ENCODE assay signal across 8 cellular contexts in the genomic region with DNA sequence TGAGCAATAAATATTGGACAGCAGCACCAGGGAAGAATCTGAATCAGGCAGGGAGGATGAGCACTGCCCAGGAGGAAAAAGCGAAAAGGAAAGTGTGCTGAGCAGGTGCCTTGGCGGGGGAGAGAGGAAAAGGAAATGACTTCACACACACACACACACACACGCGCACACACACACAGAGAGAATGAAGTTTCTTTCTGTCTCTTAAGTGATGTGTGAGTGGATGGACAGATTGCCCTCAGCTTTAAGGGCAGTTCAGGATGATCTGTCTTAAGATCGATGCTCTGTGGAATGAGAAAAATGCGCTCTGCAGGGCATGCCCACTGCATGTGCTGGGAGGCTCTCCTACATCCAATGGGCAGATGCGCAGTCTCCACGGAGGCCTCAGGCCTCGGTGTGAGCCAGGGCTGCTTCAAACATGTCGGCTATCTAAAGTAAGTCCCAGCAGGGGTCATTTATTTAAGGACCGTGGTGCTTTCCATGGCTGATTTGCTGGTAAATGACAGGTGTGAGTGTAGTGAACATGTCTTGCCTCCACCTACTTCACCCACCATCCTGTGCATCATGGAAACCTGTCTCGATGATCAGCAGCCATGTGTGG. TPM values are rescaled to one million over a fixed set of nuclear protein-coding genes. Genes with fewer than 3 reads are reported as not detected.
DNase-seq lines count a peak whose midpoint lies in the region; ATAC-seq and TF ChIP-seq lines count a peak whose summit lies in the region.

No MANE protein-coding gene starts in this region.

- H3K9ac ChIP-seq in colonic mucosa (ENCODE audit: low read depth in 2 of 2, low read length in 2 of 2) = peak overlapping the region; percentile 48 to 94

- H3K4me1 ChIP-seq in colonic mucosa = peaks cover 13% of the 10 kb centered on the region

- peak; percentile 36 for DNase-seq in NCI-H2196 treated with DMSO at 0.1 percent for 48 hours (lab: John Stamatoyannopoulos, UW; ENCODE audit: unreplicated experiment)
- DNase-seq in activated CD4-positive, CD25-positive, alpha-beta regulatory T cell treated with anti-CD3 and anti-CD28 coated beads, Interleukin-2, amount 50 U/mL, for 16 hours (ENCODE audit: low read depth, low spot score) = peak; percentile 65
- peak; percentile 81 for DNase-seq in colonic mucosa
- peak; percentile 77 for DNase-seq in stimulated activated CD4-positive, alpha-beta T cell treated with anti-CD3 and anti-CD28 coated beads, Interleukin-15, amount 100 ng/mL, for 24 hours
- DNase-seq in cortex of kidney (lab: John Stamatoyannopoulos, UW) = no peak

- H3K36me3 ChIP-seq in colonic mucosa = no peaks in the 10 kb centered on the region

- H3K4me3 ChIP-seq in colonic mucosa = peak overlapping the region; percentile 54

- peak overlapping the region; percentile 99 for H3K27ac ChIP-seq in colonic mucosa
- H3K27ac ChIP-seq in layer of hippocampus (ENCODE audit: low read depth, low read length) = peak overlapping the region; percentile 95

- intact Hi-C loops in colonic mucosa (cut with DNase I) = no loop called here

- TF ChIP-seq CTCF in colonic mucosa (IDR thresholded peaks at IDR 0.05) = no peak

- peak; percentile 30 for ATAC-seq in GM18498 (IDR thresholded peaks at IDR 0.05; ENCODE audit: unreplicated experiment)
- ATAC-seq in HG02642 (IDR thresholded peaks at IDR 0.05; ENCODE audit: poor library complexity, unreplicated experiment) = peak; percentile 35

- H3K9me3 ChIP-seq in colonic mucosa = no peaks in the 10 kb centered on the region

- H3K27me3 ChIP-seq in colonic mucosa (no peaks in the 10 kb centered on the region), layer of hippocampus (ENCODE audit: control insufficient read depth, insufficient read depth, low read length) (no peaks in the 10 kb centered on the region)

RNA-seq across cellular contexts. Expression of a gene that starts 2.5 kb away (rescaled TPM):
- 10 to 100 TPM; 32.3 to 52.4 TPM for total RNA-seq in colonic mucosa
